22 cellular contexts compared by ENCODE assay signal in the genomic region with DNA sequence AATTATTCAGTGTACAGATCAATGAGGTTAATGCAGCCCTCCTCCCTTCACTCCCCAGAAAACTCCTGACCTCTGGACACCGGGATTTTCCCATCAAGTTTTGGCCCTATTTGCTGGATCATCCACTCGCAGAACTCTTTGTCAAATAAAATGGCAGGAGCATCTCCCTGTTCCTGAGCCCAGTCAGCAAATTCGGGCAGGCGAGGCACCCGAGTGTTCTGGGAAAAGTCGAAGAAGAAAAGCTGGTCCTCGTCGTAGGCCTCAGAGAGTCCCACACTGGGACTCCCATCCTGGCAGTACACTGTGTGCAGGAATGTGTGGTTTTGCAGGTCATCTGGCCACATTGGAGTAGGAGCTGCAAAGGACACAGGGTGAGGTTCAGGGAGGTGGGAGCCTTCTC. TPM values are rescaled to one million over a fixed set of nuclear protein-coding genes. Genes with fewer than 3 reads are reported as not detected.
A peak's percentile ranks its signal among the peaks of the same experiment; 100 is the strongest.
DNase-seq lines count a peak whose midpoint lies in the region; ATAC-seq and TF ChIP-seq lines count a peak whose summit lies in the region.
"Had no signal": no experiment of that assay in that cellular context is flagged by ENCODE, and none has a peak within 500 bp of the region (broad histone marks: within the 10 kb centered on the region; RNA-seq: fewer than 3 reads in every experiment).

No MANE protein-coding gene starts in this region.

- peak overlapping the region in 4 of 11 experiments; percentile 11 to 82 (median 28); a peak in 6 of 22 replicates for H3K27ac ChIP-seq in BLaER1 treated with 17β-estradiol and CSF1 and Interleukin-3, amounts not matched to agents 10 nM and 100 nM
- H3K27ac ChIP-seq in transverse colon: no peak overlapping the region
- H3K27ac ChIP-seq: C4-2B, parathyroid adenoma had no signal

- in situ Hi-C loops in transverse colon (cut with MboI; ENCODE audit: low pct_ligation_motif_present in 1 of 4, low pct_unique_long_range_greater_than_20kb in 1 of 4, low sequenced_read_pairs in 3 of 4): loop anchor here in 1 of 4 donors (25.0 kb wide), 1 partner anchor 462 kb away; the partner anchor contains the start of genes CUTA, PHF1 and SYNGAP1

- peaks cover 75 to 97% (median 91%) of the 10 kb centered on the region in 10 experiments for H3K4me1 ChIP-seq in BLaER1 treated with 17β-estradiol and CSF1 and Interleukin-3, amounts not matched to agents 10 nM and 100 nM
- peaks cover 0 to 19% (median 4%) of the 10 kb centered on the region in 4 donors for H3K4me1 ChIP-seq in transverse colon

- intact Hi-C loops in dendritic cell treated with granulocyte-macrophage colony-stimulating factor and Interleukin-4, amounts not matched to agents 40 ng/mL and 50 ng/mL, for 4 days (cut with micrococcal nuclease): no loop called here
- intact Hi-C loops in transverse colon (cut with DNase I; ENCODE audit: low total_unique reads): no loop called here

- peaks cover 8 to 28% (median 19%) of the 10 kb centered on the region in 11 experiments; a peak in 17 of 22 replicates for H3K36me3 ChIP-seq in BLaER1 treated with 17β-estradiol and CSF1 and Interleukin-3, amounts not matched to agents 10 nM and 100 nM
- H3K36me3 ChIP-seq in transverse colon: no peaks in the 10 kb centered on the region
- H3K36me3 ChIP-seq: left lung had no signal

- peaks cover 0 to 9% (median 0%) of the 10 kb centered on the region in 11 experiments; a peak in 4 of 22 replicates for H4K20me1 ChIP-seq in BLaER1 treated with 17β-estradiol and CSF1 and Interleukin-3, amounts not matched to agents 10 nM and 100 nM

- H3K9me3 Mint-ChIP-seq in dendritic cell treated with granulocyte-macrophage colony-stimulating factor and Interleukin-4, amounts not matched to agents 40 ng/mL and 50 ng/mL, for 4 days: no peaks in the 10 kb centered on the region
- H3K9me3 Mint-ChIP-seq: activated naive CD4-positive, alpha-beta T cell treated with anti-CD3 and anti-CD28 coated beads, Interleukin-2, amount 50 U/mL, for 24 hours; nephron had no signal

- H3K36me3 Mint-ChIP-seq in dendritic cell treated with granulocyte-macrophage colony-stimulating factor and Interleukin-4, amounts not matched to agents 40 ng/mL and 50 ng/mL, for 4 days (ENCODE audit: low read depth): peaks cover 87% of the 10 kb centered on the region
- H3K36me3 Mint-ChIP-seq: activated naive CD4-positive, alpha-beta T cell treated with anti-CD3 and anti-CD28 coated beads, Interleukin-2, amount 50 U/mL, for 24 hours; mesothelial cell of epicardium had no signal

- TF ChIP-seq EP300 in transverse colon (IDR thresholded peaks at IDR 0.05; ENCODE audit: low read depth): no peak

- H3K4me1 Mint-ChIP-seq in dendritic cell treated with granulocyte-macrophage colony-stimulating factor and Interleukin-4, amounts not matched to agents 40 ng/mL and 50 ng/mL, for 4 days (ENCODE audit: low read depth): peaks cover 77% of the 10 kb centered on the region
- H3K4me1 Mint-ChIP-seq: mesothelial cell of epicardium had no signal

- peak overlapping the region; percentile 98 for H3K27ac Mint-ChIP-seq in dendritic cell treated with granulocyte-macrophage colony-stimulating factor and Interleukin-4, amounts not matched to agents 40 ng/mL and 50 ng/mL, for 4 days
- H3K27ac Mint-ChIP-seq: mesothelial cell of epicardium, nephron had no signal

- TF ChIP-seq POLR2A in transverse colon (IDR thresholded peaks at IDR 0.05): no peak

- ATAC-seq in GM21447 (IDR thresholded peaks at IDR 0.05; ENCODE audit: unreplicated experiment): no peak
- no peak for ATAC-seq in GM19452 (IDR thresholded peaks at IDR 0.05; ENCODE audit: unreplicated experiment)
- ATAC-seq: heart right ventricle, left lung, Panc1, right cardiac atrium had no signal

- TF ChIP-seq CTCF in GM12865 (IDR thresholded peaks at IDR 0.05; ENCODE audit: insufficient read depth, low read depth, low read length, missing control alignments) (no peak), transverse colon (IDR thresholded peaks at IDR 0.05) (no peak)

- 91 to 100% methylated on average over 2 to 8 of the region's 8 CpGs for WGBS in transverse colon (ENCODE audit: low coverage in 1 of 2), 2 donors

- H3K9me3 ChIP-seq in BLaER1 treated with 17β-estradiol and CSF1 and Interleukin-3, amounts not matched to agents 10 nM and 100 nM (replicated peaks in 1 of 11): peaks cover 0 to 10% (median 0%) of the 10 kb centered on the region in 11 experiments; a peak in 7 of 22 replicates
- H3K9me3 ChIP-seq in transverse colon: no peaks in the 10 kb centered on the region
- H3K9me3 ChIP-seq: left lung had no signal

- DNase-seq in GM12865 (ENCODE audit: low read depth) (no peak), transverse colon (no peak)
- DNase-seq: ACHN; activated CD4-positive, alpha-beta T cell treated with anti-CD3 and anti-CD28 coated beads for 4 hours; foreskin fibroblast; HCEC 1CT; heart right ventricle; left lung; NCI-H1436 treated with DMSO at 0.1 percent for 48 hours; NCI-H510A; right cardiac atrium; SIG-M5 had no signal

- H3K27me3 ChIP-seq in BLaER1 treated with 17β-estradiol and CSF1 and Interleukin-3, amounts not matched to agents 10 nM and 100 nM: no peaks in the 10 kb centered on the region
- H3K27me3 ChIP-seq in transverse colon: no peaks in the 10 kb centered on the region
- H3K27me3 ChIP-seq: heart right ventricle, left lung had no signal

- peak overlapping the region; percentile 76 to 98 (median 92) for H3K4me2 ChIP-seq in BLaER1 treated with 17β-estradiol and CSF1 and Interleukin-3, amounts not matched to agents 10 nM and 100 nM

- peak overlapping the region in 2 of 11 experiments; percentile 35 to 83; a peak in 4 of 22 replicates for H3K9ac ChIP-seq in BLaER1 treated with 17β-estradiol and CSF1 and Interleukin-3, amounts not matched to agents 10 nM and 100 nM
- H3K9ac ChIP-seq: parathyroid adenoma had no signal

- no peaks in the 10 kb centered on the region for H3K27me3 Mint-ChIP-seq in dendritic cell treated with granulocyte-macrophage colony-stimulating factor and Interleukin-4, amounts not matched to agents 40 ng/mL and 50 ng/mL, for 4 days
- H3K27me3 Mint-ChIP-seq: activated naive CD4-positive, alpha-beta T cell treated with anti-CD3 and anti-CD28 coated beads, Interleukin-2, amount 50 U/mL, for 24 hours had no signal

- H3K4me3 ChIP-seq in BLaER1 treated with 17β-estradiol and CSF1 and Interleukin-3, amounts not matched to agents 10 nM and 100 nM: peak overlapping the region in 2 of 10 experiments; percentile 70 to 74; a peak in 3 of 20 replicates
- H3K4me3 ChIP-seq in GM12865 (ENCODE audit: low read depth, low read length): peak overlapping the region; percentile 62
- H3K4me3 ChIP-seq in transverse colon: no peak overlapping the region

- H3K4me3 Mint-ChIP-seq in dendritic cell treated with granulocyte-macrophage colony-stimulating factor and Interleukin-4, amounts not matched to agents 40 ng/mL and 50 ng/mL, for 4 days: peak overlapping the region; percentile 94
- H3K4me3 Mint-ChIP-seq: activated naive CD4-positive, alpha-beta T cell treated with anti-CD3 and anti-CD28 coated beads, Interleukin-2, amount 50 U/mL, for 24 hours; mesothelial cell of epicardium; nephron had no signal

RNA-seq across cellular contexts. Expression of gene HLA-DMA, which starts 2.4 kb away (rescaled TPM):
- total RNA-seq in transverse colon: 10 to 100 TPM in 3 of 4 donors, 1 to 10 TPM in 1; 1.4 to 40.4 (median 20.8) TPM

RNA-seq across cellular contexts. Expression of gene HLA-DMB, which starts 9.6 kb away (rescaled TPM):
- 10 to 100 TPM in 2 of 4 donors, 1 to 10 TPM in 2; 1.8 to 20.8 (median 13.2) TPM for total RNA-seq in transverse colon
- total RNA-seq: mesothelial cell of epicardium had no signal

RNA-seq across cellular contexts. Expression of gene BRD2, which starts 17.9 kb away (rescaled TPM):
- 100 to 1,000 TPM; 116 to 612 (median 238) TPM for total RNA-seq in transverse colon

RNA-seq across cellular contexts. Expression of gene HLA-DOA, which starts 58.9 kb away (rescaled TPM):
- 1 to 10 TPM in 3 of 4 donors, under 1 TPM in 1; 0.82 to 7.9 (median 2.6) TPM for total RNA-seq in transverse colon
